In the genomic region with DNA sequence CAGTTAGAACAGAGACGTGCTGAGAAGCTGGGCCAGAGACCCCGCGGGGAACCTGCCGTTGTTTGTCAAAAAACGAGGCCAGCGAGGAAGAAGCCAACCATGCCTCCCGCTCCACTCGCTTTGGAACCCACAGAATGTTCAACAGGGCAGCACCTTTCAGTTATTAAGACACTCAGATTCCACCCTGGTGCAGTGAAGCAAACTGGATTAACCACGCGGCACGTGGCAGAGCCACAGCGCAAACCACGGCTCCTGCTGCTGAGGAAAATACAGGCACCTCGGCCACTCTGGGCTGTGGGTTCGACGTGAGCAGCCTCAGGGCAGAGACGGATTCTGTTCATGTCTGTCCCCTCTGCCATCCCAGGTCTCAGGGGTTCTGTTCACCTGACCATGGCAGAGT, we compare ENCODE assay signal across 27 cellular contexts. TPM values are rescaled to one million over a fixed set of nuclear protein-coding genes. Genes with fewer than 3 reads are reported as not detected.
"Had no signal": no experiment of that assay in that cellular context is flagged by ENCODE, and none has a peak within 500 bp of the region (broad histone marks: within the 10 kb centered on the region; RNA-seq: fewer than 3 reads in every experiment).

No MANE protein-coding gene starts in this region.

- H3K36me3 Mint-ChIP-seq: activated naive CD8-positive, alpha-beta T cell treated with anti-CD3 and anti-CD28 coated beads, Interleukin-2, amount 10 ng/mL, durations not matched to agents 7 days and 5 days had no signal

- ATAC-seq: activated CD4-positive, CD25-positive, alpha-beta regulatory T cell treated with anti-CD3 and anti-CD28 coated beads, Interleukin-2, amount 50 U/mL, for 24 hours; activated CD8-positive, alpha-beta T cell treated with anti-CD3 and anti-CD28 coated beads for 36 hours had no signal

- H3K4me3 ChIP-seq: adrenal gland, Peyer's patch had no signal

- H3K9me3 ChIP-seq: adrenal gland, Peyer's patch had no signal

- DNase-seq: activated CD4-positive, alpha-beta T cell treated with anti-CD3 and anti-CD28 coated beads for 4 hours; activated CD8-positive, alpha-beta memory T cell treated with anti-CD3 and anti-CD28 coated beads, Interleukin-2, amount 50 U/mL, for 4 hours; activated CD8-positive, alpha-beta T cell treated with anti-CD3 and anti-CD28 coated beads for 36 hours; activated naive CD4-positive, alpha-beta T cell treated with anti-CD3 and anti-CD28 coated beads, Interleukin-2, amount 50 U/mL, for 16 hours; activated naive CD8-positive, alpha-beta T cell treated with anti-CD3 and anti-CD28 coated beads, Interleukin-2, amount 10 ng/mL, durations not matched to agents 7 days and 5 days; activated T-cell treated with anti-CD3 and anti-CD28 coated beads, Interleukin-2, amount 50 U/mL, for 1 hour; adrenal gland; anterior cingulate cortex; KG1; NCI-H1092; NCI-H1417 treated with DMSO at 0.1 percent for 48 hours; NCI-H1694; NCI-H2029; NCI-H2107; NCI-H226; NCI-H526; NCI-H774; OCI-M1; Peyer's patch; SHP77 treated with DMSO at 0.1 percent for 48 hours had no signal

- H3K36me3 ChIP-seq: adrenal gland, Peyer's patch had no signal

- H3K27ac ChIP-seq: adrenal gland, Peyer's patch had no signal

- H3K4me3 Mint-ChIP-seq: activated CD8-positive, alpha-beta T cell treated with anti-CD3 and anti-CD28 coated beads for 36 hours; activated naive CD8-positive, alpha-beta T cell treated with anti-CD3 and anti-CD28 coated beads, Interleukin-2, amount 10 ng/mL, durations not matched to agents 7 days and 5 days; T-helper 1 cell treated with Interleukin-12 subunit alpha and Interleukin-12 subunit beta and Interleukin-4 antibody, amounts not matched to agents 30 μg/mL and 1 μg/mL, for 36 hours had no signal

- H3K27ac Mint-ChIP-seq: activated CD8-positive, alpha-beta T cell treated with anti-CD3 and anti-CD28 coated beads for 36 hours; activated naive CD8-positive, alpha-beta T cell treated with anti-CD3 and anti-CD28 coated beads, Interleukin-2, amount 10 ng/mL, durations not matched to agents 7 days and 5 days; T-helper 1 cell treated with Interleukin-12 subunit alpha and Interleukin-12 subunit beta and Interleukin-4 antibody, amounts not matched to agents 30 μg/mL and 1 μg/mL, for 36 hours had no signal

- H3K27me3 ChIP-seq: adrenal gland, Peyer's patch had no signal

- H3K4me1 ChIP-seq: adrenal gland, Peyer's patch had no signal

- H3K4me1 Mint-ChIP-seq: activated naive CD8-positive, alpha-beta T cell treated with anti-CD3 and anti-CD28 coated beads, Interleukin-2, amount 10 ng/mL, durations not matched to agents 7 days and 5 days had no signal

- H3K9me3 Mint-ChIP-seq: activated CD8-positive, alpha-beta T cell treated with anti-CD3 and anti-CD28 coated beads for 36 hours; activated naive CD8-positive, alpha-beta T cell treated with anti-CD3 and anti-CD28 coated beads, Interleukin-2, amount 10 ng/mL, durations not matched to agents 7 days and 5 days; T-helper 1 cell treated with Interleukin-12 subunit alpha and Interleukin-12 subunit beta and Interleukin-4 antibody, amounts not matched to agents 30 μg/mL and 1 μg/mL, for 36 hours had no signal

RNA-seq across cellular contexts. Expression of a gene that starts 24.4 kb away (rescaled TPM):
- total RNA-seq: activated CD8-positive, alpha-beta T cell treated with anti-CD3 and anti-CD28 coated beads for 36 hours; activated naive CD8-positive, alpha-beta T cell treated with anti-CD3 and anti-CD28 coated beads, Interleukin-2, amount 10 ng/mL, durations not matched to agents 7 days and 5 days; LHCN-M2; M059J; Peyer's patch; SK-MEL-5 had no signal

RNA-seq across cellular contexts. Expression of a gene that starts 32.8 kb away (rescaled TPM):
- total RNA-seq: activated CD8-positive, alpha-beta T cell treated with anti-CD3 and anti-CD28 coated beads for 36 hours; activated naive CD8-positive, alpha-beta T cell treated with anti-CD3 and anti-CD28 coated beads, Interleukin-2, amount 10 ng/mL, durations not matched to agents 7 days and 5 days; LHCN-M2; M059J had no signal

RNA-seq across cellular contexts. Expression of a gene that starts 56.7 kb away (rescaled TPM):
- total RNA-seq: activated CD8-positive, alpha-beta T cell treated with anti-CD3 and anti-CD28 coated beads for 36 hours; activated naive CD8-positive, alpha-beta T cell treated with anti-CD3 and anti-CD28 coated beads, Interleukin-2, amount 10 ng/mL, durations not matched to agents 7 days and 5 days; cardiac septum; LHCN-M2; M059J; NCI-H460; SK-MEL-5 had no signal
